ENCODE assay signal across 7 cellular contexts in genomic region chr20:17611290-17611539, GRCh38. TPM values are rescaled to one million over a fixed set of nuclear protein-coding genes. Genes with fewer than 3 reads are reported as not detected.
DNase-seq lines count a peak whose midpoint lies in the region; ATAC-seq, FAIRE-seq and TF ChIP-seq lines count a peak whose summit lies in the region.

No MANE protein-coding gene starts in this region.

- 54 to 90% (median 60%) methylated on average over 2 to 6 of the region's 6 CpGs for WGBS in heart left ventricle, 4 donors

- H3K4me2 ChIP-seq in GM23338 = no peak overlapping the region

- no peaks in the 10 kb centered on the region for H3K9me3 Mint-ChIP-seq in GM23338
- no peaks in the 10 kb centered on the region for H3K9me3 Mint-ChIP-seq in stimulated activated naive B cell treated with anti-CD40 and anti-IgM and Interleukin-4, amounts not matched to agents 10 μg/mL and 1 μg/mL and 100 μg/mL, for 72 hours

- H3K4me3 ChIP-seq in GM23338 (no peak overlapping the region), heart left ventricle (peak overlapping the region in 1 of 12 donors; percentile 7)

- H3K9me3 ChIP-seq in heart left ventricle = no peaks in the 10 kb centered on the region

- no peaks in the 10 kb centered on the region; the same call in 1 of the 2 replicates for H4K20me1 ChIP-seq in GM23338 (replicated peaks; ENCODE audit: insufficient read depth)

- TF ChIP-seq CTCF in GM23338 (conservative IDR thresholded peaks at IDR 0.05; ENCODE audit: low read depth in 2 of 2) (no peak), VCaP (conservative IDR thresholded peaks at IDR 0.05) (no peak), heart left ventricle (IDR thresholded peaks at IDR 0.05) (peak in 1 of 12 donors; percentile 27)

- ATAC-seq in GM23338 (peak; percentile 65), heart left ventricle (peak in 3 of 4 donors; percentile 9 to 19 (median 10))
- ATAC-seq in stimulated activated naive B cell treated with anti-CD40 and anti-IgM and Interleukin-4, amounts not matched to agents 10 μg/mL and 1 μg/mL and 100 μg/mL, for 72 hours (replicated peaks) = peak; percentile 56 to 61

- H3F3A ChIP-seq in GM23338 (replicated peaks; ENCODE audit: low read depth) = 0 out of 2 replicates have a peak, but pooled peaks cover 7% of the 10 kb centered on the region

- no peak overlapping the region for H3K27ac Mint-ChIP-seq in GM23338
- peak overlapping the region; percentile 62 for H3K27ac Mint-ChIP-seq in stimulated activated naive B cell treated with anti-CD40 and anti-IgM and Interleukin-4, amounts not matched to agents 10 μg/mL and 1 μg/mL and 100 μg/mL, for 72 hours

- no peak for FAIRE-seq in HTR-8/SVneo (lab: Jason Lieb, UNC)

- no peak for TF ChIP-seq POLR2A in heart left ventricle (IDR thresholded peaks at IDR 0.05)

- peaks cover 15% of the 10 kb centered on the region for H3K27me3 Mint-ChIP-seq in GM23338 (ENCODE audit: insufficient read depth, low read depth, poor library complexity)
- no peaks in the 10 kb centered on the region for H3K27me3 Mint-ChIP-seq in stimulated activated naive B cell treated with anti-CD40 and anti-IgM and Interleukin-4, amounts not matched to agents 10 μg/mL and 1 μg/mL and 100 μg/mL, for 72 hours

- no peak overlapping the region for H2AFZ ChIP-seq in GM23338

- no peak for DNase-seq in GM23338 (ENCODE audit: low spot score)
- DNase-seq in heart left ventricle = no peak
- DNase-seq in stimulated activated naive B cell treated with anti-CD40 and anti-IgM and Interleukin-4, amounts not matched to agents 10 μg/mL and 1 μg/mL and 100 μg/mL, for 72 hours = no peak
- DNase-seq in HTR-8/SVneo (ENCODE audit: insufficient read length, low spot score) = no peak
- no peak for DNase-seq in stimulated activated CD4-positive, alpha-beta T cell treated with anti-CD3 and anti-CD28 coated beads, Interleukin-2, amount 100 ng/mL, for 48 hours
- no peak for DNase-seq in activated CD4-positive, CD25-positive, alpha-beta regulatory T cell (lab: John Stamatoyannopoulos, UW)

- intact Hi-C loops in heart left ventricle (cut with DNase I) = loop anchor here in 6 of 10 donors (5.0 kb wide), 1 partner anchor 39 kb away; the partner anchor contains the start of gene DSTN (in 6 of the 6)

- no peak overlapping the region for H3K4me3 Mint-ChIP-seq in GM23338
- no peak overlapping the region for H3K4me3 Mint-ChIP-seq in stimulated activated naive B cell treated with anti-CD40 and anti-IgM and Interleukin-4, amounts not matched to agents 10 μg/mL and 1 μg/mL and 100 μg/mL, for 72 hours

- H3K27me3 ChIP-seq in GM23338 (ENCODE audit: insufficient read depth) (no peaks in the 10 kb centered on the region), heart left ventricle (no peaks in the 10 kb centered on the region)

- H3K4me1 Mint-ChIP-seq in GM23338 = peaks cover 11% of the 10 kb centered on the region
- peaks cover 16 to 23% of the 10 kb centered on the region in 2 donors for H3K4me1 Mint-ChIP-seq in stimulated activated naive B cell treated with anti-CD40 and anti-IgM and Interleukin-4, amounts not matched to agents 10 μg/mL and 1 μg/mL and 100 μg/mL, for 72 hours

- H3K4me1 ChIP-seq in GM23338 (ENCODE audit: insufficient read depth) (peaks cover 3% of the 10 kb centered on the region; the same call in 1 of the 2 replicates), heart left ventricle (peaks cover 0 to 65% (median 47%) of the 10 kb centered on the region in 12 donors)

- H3K27ac ChIP-seq in GM23338 (ENCODE audit: low read depth) (peak overlapping the region; percentile 59), VCaP (peak overlapping the region; percentile 97), heart left ventricle (peak overlapping the region in 11 of 12 donors; percentile 23 to 83 (median 47))

- H3K79me2 ChIP-seq in GM23338 (replicated peaks; ENCODE audit: insufficient read depth) = no peaks in the 10 kb centered on the region

- H3K9me2 ChIP-seq in GM23338 (ENCODE audit: insufficient read depth) = no peaks in the 10 kb centered on the region

- H3K36me3 ChIP-seq in GM23338 (ENCODE audit: insufficient read depth) (no peaks in the 10 kb centered on the region), heart left ventricle (peaks cover 0 to 72% (median 47%) of the 10 kb centered on the region in 9 donors)

- H3K36me3 Mint-ChIP-seq in GM23338 (ENCODE audit: low read depth) = peaks cover 17% of the 10 kb centered on the region
- H3K36me3 Mint-ChIP-seq in stimulated activated naive B cell treated with anti-CD40 and anti-IgM and Interleukin-4, amounts not matched to agents 10 μg/mL and 1 μg/mL and 100 μg/mL, for 72 hours = peaks cover 14 to 21% of the 10 kb centered on the region in 2 donors

TF ChIP-seq in GM23338, 12 proteins besides CTCF, POLR2A, EP300 and RAD21 (continues in another document):
- TF ChIP-seq REST (IDR thresholded peaks at IDR 0.05; ENCODE audit: unreplicated experiment) (no peak), ZNF331 (CRISPR knock-in tag; IDR thresholded peaks at IDR 0.05; ENCODE audit: low read depth) (no peak), NANOG (IDR thresholded peaks at IDR 0.05; ENCODE audit: borderline replicate concordance) (no peak)

RNA-seq across cellular contexts. Expression of gene DSTN, which starts 41.3 kb away (rescaled TPM):
- 145 and 162 TPM in 2 replicates for total RNA-seq in GM23338 (2014; rRNA removed; shearing (Covaris generic))
- polyA plus RNA-seq in GM23338 (2016; fragmentation: Nextera tagmentation; extraction: Ambion mirVana) = 456 and 459 TPM in 2 replicates
- total RNA-seq in heart left ventricle = 100 to 1,000 TPM; 447 to 697 (median 546) TPM
- polyA plus RNA-seq in heart left ventricle = 100 to 1,000 TPM; 473 to 738 TPM

Comparison
In these comparisons a context has a peak if more than half of its experiments do, and no peak if none do; other contexts are left out.
1. ATAC-seq: peak in every context shown above with its lines; median percentile 65 in GM23338; 58 in stimulated activated naive B cell treated with anti-CD40 and anti-IgM and Interleukin-4, amounts not matched to agents 10 μg/mL and 1 μg/mL and 100 μg/mL, for 72 hours; 10 in heart left ventricle.
2. H3K27ac ChIP-seq: peak in every context shown above with its lines; median percentile 97 in VCaP; 59 in GM23338; 47 in heart left ventricle.